ENCODE assay signal across 1 cellular context in the genomic region with DNA sequence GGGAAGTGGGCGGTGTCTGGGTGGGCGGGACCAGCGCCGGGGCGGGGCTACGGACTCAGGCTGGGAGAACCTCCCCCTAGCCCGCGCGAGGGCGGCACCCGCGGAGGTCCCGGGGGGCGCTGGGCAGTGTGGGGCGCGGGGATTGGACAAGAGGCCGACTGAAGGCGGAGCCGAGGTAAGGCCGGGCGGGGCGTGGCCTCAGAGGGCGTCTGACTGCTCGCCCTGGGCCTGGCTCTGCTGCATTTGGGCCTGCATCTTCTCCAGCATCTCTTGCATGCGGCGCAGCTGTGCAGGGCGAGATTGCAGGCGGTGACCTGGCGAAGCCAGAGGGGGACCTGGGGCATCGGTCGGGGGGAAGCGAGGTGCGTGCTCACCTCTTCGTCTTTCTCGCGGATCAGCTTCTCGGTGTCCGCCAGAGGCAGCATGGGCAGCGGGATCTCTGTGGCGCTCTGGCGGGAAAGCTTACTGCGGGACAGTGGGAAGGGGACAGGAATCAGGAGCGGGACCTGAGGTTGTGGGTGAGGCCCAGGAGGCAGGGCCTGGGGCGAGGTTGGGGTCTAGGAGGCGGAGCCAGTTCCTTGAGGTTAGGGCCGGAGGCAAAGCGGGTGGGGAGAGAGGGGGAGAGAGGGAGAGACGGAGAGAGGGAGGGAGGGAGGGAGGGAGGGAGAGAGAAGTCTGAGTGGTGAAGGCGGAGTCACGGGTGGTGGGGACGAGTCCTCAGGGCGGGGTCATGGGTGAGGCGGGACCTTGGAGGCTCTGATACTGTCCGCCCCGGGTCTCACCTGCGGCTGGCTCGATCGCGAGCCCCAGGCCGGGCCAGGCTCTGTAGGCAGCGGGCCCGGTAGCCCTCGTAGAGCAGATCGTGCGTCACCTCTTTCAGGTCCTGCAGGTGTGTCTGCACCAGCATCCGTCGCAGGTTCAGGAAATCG.
A peak's percentile ranks its signal among the peaks of the same experiment; 100 is the strongest.
TF ChIP-seq lines count a peak whose summit lies in the region.

No MANE protein-coding gene starts in this region.

TF ChIP-seq in GM12878, 131 proteins besides CTCF, POLR2A, EP300 and RAD21 (continued from another document):
- TF ChIP-seq, protein P1, sequence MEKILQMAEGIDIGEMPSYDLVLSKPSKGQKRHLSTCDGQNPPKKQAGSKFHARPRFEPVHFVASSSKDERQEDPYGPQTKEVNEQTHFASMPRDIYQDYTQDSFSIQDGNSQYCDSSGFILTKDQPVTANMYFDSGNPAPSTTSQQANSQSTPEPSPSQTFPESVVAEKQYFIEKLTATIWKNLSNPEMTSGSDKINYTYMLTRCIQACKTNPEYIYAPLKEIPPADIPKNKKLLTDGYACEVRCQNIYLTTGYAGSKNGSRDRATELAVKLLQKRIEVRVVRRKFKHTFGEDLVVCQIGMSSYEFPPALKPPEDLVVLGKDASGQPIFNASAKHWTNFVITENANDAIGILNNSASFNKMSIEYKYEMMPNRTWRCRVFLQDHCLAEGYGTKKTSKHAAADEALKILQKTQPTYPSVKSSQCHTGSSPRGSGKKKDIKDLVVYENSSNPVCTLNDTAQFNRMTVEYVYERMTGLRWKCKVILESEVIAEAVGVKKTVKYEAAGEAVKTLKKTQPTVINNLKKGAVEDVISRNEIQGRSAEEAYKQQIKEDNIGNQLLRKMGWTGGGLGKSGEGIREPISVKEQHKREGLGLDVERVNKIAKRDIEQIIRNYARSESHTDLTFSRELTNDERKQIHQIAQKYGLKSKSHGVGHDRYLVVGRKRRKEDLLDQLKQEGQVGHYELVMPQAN (conservative IDR thresholded peaks at IDR 0.05), result 0 out of 2 replicates have a peak, but pooled peaks have one; percentile 15
- TF ChIP-seq, protein P2, sequence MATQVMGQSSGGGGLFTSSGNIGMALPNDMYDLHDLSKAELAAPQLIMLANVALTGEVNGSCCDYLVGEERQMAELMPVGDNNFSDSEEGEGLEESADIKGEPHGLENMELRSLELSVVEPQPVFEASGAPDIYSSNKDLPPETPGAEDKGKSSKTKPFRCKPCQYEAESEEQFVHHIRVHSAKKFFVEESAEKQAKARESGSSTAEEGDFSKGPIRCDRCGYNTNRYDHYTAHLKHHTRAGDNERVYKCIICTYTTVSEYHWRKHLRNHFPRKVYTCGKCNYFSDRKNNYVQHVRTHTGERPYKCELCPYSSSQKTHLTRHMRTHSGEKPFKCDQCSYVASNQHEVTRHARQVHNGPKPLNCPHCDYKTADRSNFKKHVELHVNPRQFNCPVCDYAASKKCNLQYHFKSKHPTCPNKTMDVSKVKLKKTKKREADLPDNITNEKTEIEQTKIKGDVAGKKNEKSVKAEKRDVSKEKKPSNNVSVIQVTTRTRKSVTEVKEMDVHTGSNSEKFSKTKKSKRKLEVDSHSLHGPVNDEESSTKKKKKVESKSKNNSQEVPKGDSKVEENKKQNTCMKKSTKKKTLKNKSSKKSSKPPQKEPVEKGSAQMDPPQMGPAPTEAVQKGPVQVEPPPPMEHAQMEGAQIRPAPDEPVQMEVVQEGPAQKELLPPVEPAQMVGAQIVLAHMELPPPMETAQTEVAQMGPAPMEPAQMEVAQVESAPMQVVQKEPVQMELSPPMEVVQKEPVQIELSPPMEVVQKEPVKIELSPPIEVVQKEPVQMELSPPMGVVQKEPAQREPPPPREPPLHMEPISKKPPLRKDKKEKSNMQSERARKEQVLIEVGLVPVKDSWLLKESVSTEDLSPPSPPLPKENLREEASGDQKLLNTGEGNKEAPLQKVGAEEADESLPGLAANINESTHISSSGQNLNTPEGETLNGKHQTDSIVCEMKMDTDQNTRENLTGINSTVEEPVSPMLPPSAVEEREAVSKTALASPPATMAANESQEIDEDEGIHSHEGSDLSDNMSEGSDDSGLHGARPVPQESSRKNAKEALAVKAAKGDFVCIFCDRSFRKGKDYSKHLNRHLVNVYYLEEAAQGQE (IDR thresholded peaks at IDR 0.05; ENCODE audit: low read depth, low read length), result no peak
- TF ChIP-seq, protein P3, sequence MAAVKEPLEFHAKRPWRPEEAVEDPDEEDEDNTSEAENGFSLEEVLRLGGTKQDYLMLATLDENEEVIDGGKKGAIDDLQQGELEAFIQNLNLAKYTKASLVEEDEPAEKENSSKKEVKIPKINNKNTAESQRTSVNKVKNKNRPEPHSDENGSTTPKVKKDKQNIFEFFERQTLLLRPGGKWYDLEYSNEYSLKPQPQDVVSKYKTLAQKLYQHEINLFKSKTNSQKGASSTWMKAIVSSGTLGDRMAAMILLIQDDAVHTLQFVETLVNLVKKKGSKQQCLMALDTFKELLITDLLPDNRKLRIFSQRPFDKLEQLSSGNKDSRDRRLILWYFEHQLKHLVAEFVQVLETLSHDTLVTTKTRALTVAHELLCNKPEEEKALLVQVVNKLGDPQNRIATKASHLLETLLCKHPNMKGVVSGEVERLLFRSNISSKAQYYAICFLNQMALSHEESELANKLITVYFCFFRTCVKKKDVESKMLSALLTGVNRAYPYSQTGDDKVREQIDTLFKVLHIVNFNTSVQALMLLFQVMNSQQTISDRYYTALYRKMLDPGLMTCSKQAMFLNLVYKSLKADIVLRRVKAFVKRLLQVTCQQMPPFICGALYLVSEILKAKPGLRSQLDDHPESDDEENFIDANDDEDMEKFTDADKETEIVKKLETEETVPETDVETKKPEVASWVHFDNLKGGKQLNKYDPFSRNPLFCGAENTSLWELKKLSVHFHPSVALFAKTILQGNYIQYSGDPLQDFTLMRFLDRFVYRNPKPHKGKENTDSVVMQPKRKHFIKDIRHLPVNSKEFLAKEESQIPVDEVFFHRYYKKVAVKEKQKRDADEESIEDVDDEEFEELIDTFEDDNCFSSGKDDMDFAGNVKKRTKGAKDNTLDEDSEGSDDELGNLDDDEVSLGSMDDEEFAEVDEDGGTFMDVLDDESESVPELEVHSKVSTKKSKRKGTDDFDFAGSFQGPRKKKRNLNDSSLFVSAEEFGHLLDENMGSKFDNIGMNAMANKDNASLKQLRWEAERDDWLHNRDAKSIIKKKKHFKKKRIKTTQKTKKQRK (IDR thresholded peaks at IDR 0.05; ENCODE audit: low read depth, low read length), result no peak
- TF ChIP-seq NBN (IDR thresholded peaks at IDR 0.05) (peak; percentile 49; the same call in 1 of the 2 replicates), POLR2AphosphoS5 (IDR thresholded peaks at IDR 0.05; ENCODE audit: low read length) (peak; percentile 59), FOXK2 (IDR thresholded peaks at IDR 0.05) (no peak), POU2F2 (IDR thresholded peaks at IDR 0.05; ENCODE audit: borderline replicate concordance, low read depth, low read length) (0 out of 3 replicates have a peak, but pooled peaks have one; percentile 29), FOS (IDR thresholded peaks at IDR 0.05; ENCODE audit: borderline replicate concordance, extremely low read depth, insufficient read length) (no peak), ZNF384 (IDR thresholded peaks at IDR 0.05; ENCODE audit: borderline replicate concordance, low read depth, low read length) (no peak), RELA (IDR thresholded peaks at IDR 0.05; ENCODE audit: borderline replicate concordance, partially characterized antibody) (no peak), BHLHE40 (IDR thresholded peaks at IDR 0.05; ENCODE audit: borderline replicate concordance in 1 of 2, low read depth in 2 of 2, low read length in 1 of 2) (peak; percentile 5 to 31; a peak in 2 of 4 replicates), ZZZ3 (IDR thresholded peaks at IDR 0.05; ENCODE audit: control insufficient read depth, insufficient read length, low read depth) (no peak), SREBF1 (IDR thresholded peaks at IDR 0.05; ENCODE audit: low read length) (no peak), CBX3 (IDR thresholded peaks at IDR 0.05; ENCODE audit: borderline replicate concordance, low read depth) (no peak), TCF7 (IDR thresholded peaks at IDR 0.05; ENCODE audit: borderline replicate concordance) (no peak), NFIC (IDR thresholded peaks at IDR 0.05; ENCODE audit: low read depth, low read length) (no peak), MEF2B (IDR thresholded peaks at IDR 0.05; ENCODE audit: partially characterized antibody, poor library complexity, severe bottlenecking) (peak; percentile 88)
- TF ChIP-seq, protein P4, sequence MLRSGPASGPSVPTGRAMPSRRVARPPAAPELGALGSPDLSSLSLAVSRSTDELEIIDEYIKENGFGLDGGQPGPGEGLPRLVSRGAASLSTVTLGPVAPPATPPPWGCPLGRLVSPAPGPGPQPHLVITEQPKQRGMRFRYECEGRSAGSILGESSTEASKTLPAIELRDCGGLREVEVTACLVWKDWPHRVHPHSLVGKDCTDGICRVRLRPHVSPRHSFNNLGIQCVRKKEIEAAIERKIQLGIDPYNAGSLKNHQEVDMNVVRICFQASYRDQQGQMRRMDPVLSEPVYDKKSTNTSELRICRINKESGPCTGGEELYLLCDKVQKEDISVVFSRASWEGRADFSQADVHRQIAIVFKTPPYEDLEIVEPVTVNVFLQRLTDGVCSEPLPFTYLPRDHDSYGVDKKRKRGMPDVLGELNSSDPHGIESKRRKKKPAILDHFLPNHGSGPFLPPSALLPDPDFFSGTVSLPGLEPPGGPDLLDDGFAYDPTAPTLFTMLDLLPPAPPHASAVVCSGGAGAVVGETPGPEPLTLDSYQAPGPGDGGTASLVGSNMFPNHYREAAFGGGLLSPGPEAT (IDR thresholded peaks at IDR 0.05; ENCODE audit: low read depth), result peak; percentile 49
- TF ChIP-seq, protein P5, sequence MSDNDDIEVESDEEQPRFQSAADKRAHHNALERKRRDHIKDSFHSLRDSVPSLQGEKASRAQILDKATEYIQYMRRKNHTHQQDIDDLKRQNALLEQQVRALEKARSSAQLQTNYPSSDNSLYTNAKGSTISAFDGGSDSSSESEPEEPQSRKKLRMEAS (IDR thresholded peaks at IDR 0.05; ENCODE audit: low read depth, low read length), result 0 out of 2 replicates have a peak, but pooled peaks have one; percentile 15
TF ChIP-seq in GM12878: peak in this region for 27.
